9 cellular contexts compared by ENCODE assay signal in genomic region chr18:21112140-21112473, GRCh38. TPM values are rescaled to one million over a fixed set of nuclear protein-coding genes. Genes with fewer than 3 reads are reported as not detected.
A peak's percentile ranks its signal among the peaks of the same experiment; 100 is the strongest.
DNase-seq lines count a peak whose midpoint lies in the region; ATAC-seq, FAIRE-seq and TF ChIP-seq lines count a peak whose summit lies in the region.
"Had no signal": no experiment of that assay in that cellular context is flagged by ENCODE, and none has a peak within 500 bp of the region (broad histone marks: within the 10 kb centered on the region; RNA-seq: fewer than 3 reads in every experiment).

No MANE protein-coding gene starts in this region.

- TF ChIP-seq EP300 in A549 (IDR thresholded peaks at IDR 0.05) (no peak), sigmoid colon (IDR thresholded peaks at IDR 0.05) (no peak)

- H3K9me3 Mint-ChIP-seq in activated T-cell treated with anti-CD3 and anti-CD28 coated beads, Interleukin-2, amount 50 U/mL, for 24 hours, result no peaks in the 10 kb centered on the region

- H3K4me3 Mint-ChIP-seq in activated T-cell treated with anti-CD3 and anti-CD28 coated beads, Interleukin-2, amount 50 U/mL, for 24 hours, result no peak overlapping the region

- peak overlapping the region; percentile 76 to 93 for H3K27ac ChIP-seq in A549
- peak overlapping the region; percentile 93 to 99 (median 96) for H3K27ac ChIP-seq in sigmoid colon

- TF ChIP-seq RAD21 in A549 (conservative IDR thresholded peaks at IDR 0.05 in 1 of 2, IDR thresholded peaks at IDR 0.05 in 1 of 2), result no peak

- peaks cover 8% of the 10 kb centered on the region for H3K4me1 Mint-ChIP-seq in activated T-cell treated with anti-CD3 and anti-CD28 coated beads, Interleukin-2, amount 50 U/mL, for 24 hours (ENCODE audit: low read depth)

- peak in 1 of 2 experiments; percentile 62; a peak in 4 of 6 replicates for ATAC-seq in A549
- ATAC-seq in HG03045 (IDR thresholded peaks at IDR 0.05; ENCODE audit: unreplicated experiment), result peak; percentile 33

- TF ChIP-seq CTCF in A549 (IDR thresholded peaks at IDR 0.05), result no peak
- no peak for TF ChIP-seq CTCF in sigmoid colon (IDR thresholded peaks at IDR 0.05)
- no peak for TF ChIP-seq CTCF in GM20000 (IDR thresholded peaks at IDR 0.05; ENCODE audit: extremely low read depth, missing control alignments)

- H3K4me1 ChIP-seq in A549 (peaks cover 24% of the 10 kb centered on the region), sigmoid colon (peaks cover 0 to 41% (median 30%) of the 10 kb centered on the region in 4 donors)

- WGBS in A549 (ENCODE audit: missing lambda C conversion rate), result 2% methylated on average over 14 of the region's 16 CpGs
- 0% methylated on average over 16 of the region's 16 CpGs for WGBS in sigmoid colon, 2 donors

- POLR2A ChIA-PET in A549 (lab: Yijun Ruan, JAX), result interaction anchor here (0.6 to 2.1 kb wide), 7 partner anchors 12 to 152 kb away, joined by 3 to 8 read pairs (median 4); no protein-coding TSS in a partner anchor

- H3K27ac Mint-ChIP-seq in activated T-cell treated with anti-CD3 and anti-CD28 coated beads, Interleukin-2, amount 50 U/mL, for 24 hours, result peak overlapping the region; percentile 92

- H3K27me3 Mint-ChIP-seq in activated T-cell treated with anti-CD3 and anti-CD28 coated beads, Interleukin-2, amount 50 U/mL, for 24 hours, result no peaks in the 10 kb centered on the region

- DNase-seq in A549 (ENCODE audit: low read depth in 1 of 2, low spot score in 1 of 2) (no peak), head of caudate nucleus (peak in 27 of 42 donors; percentile 39 to 75 (median 58)), sigmoid colon (no peak), HuH-7 (ENCODE audit: low spot score) (no peak), NCI-H2029 treated with DMSO at 0.1 percent for 48 hours (lab: John Stamatoyannopoulos, UW) (no peak), GM20000 (ENCODE audit: low spot score) (no peak)
- DNase-seq in activated T-cell treated with anti-CD3 and anti-CD28 coated beads, Interleukin-2, amount 50 U/mL, for 24 hours, result no peak

- CTCF ChIA-PET in A549 (lab: Yijun Ruan, JAX), result interaction anchor here (0.6 to 1.2 kb wide), 2 partner anchors 67 to 147 kb away, joined by 3 read pairs; no protein-coding TSS in a partner anchor

- no peaks in the 10 kb centered on the region for H3K27me3 ChIP-seq in sigmoid colon

- H3K9me3 ChIP-seq in A549 (no peaks in the 10 kb centered on the region), sigmoid colon (no peaks in the 10 kb centered on the region)

- H3K4me3 ChIP-seq in A549 (peak overlapping the region; percentile 55), sigmoid colon (peak overlapping the region; percentile 70 to 98 (median 86))

- intact Hi-C loops in head of caudate nucleus (cut with DNase I) (no loop called here), sigmoid colon (cut with DNase I) (loop anchor here (2.0 to 10.0 kb wide), 3 partner anchors 110 to 629 kb away; partner anchors contain the start of genes ESCO1 and MIB1)

- no peak for FAIRE-seq in A549 (lab: Jason Lieb, UNC)
- FAIRE-seq: islet of Langerhans had no signal

- TF ChIP-seq POLR2A in A549 (IDR thresholded peaks at IDR 0.05; ENCODE audit: low read length) (no peak), sigmoid colon (IDR thresholded peaks at IDR 0.05) (peak in 1 of 2 donors; percentile 47)

- H3K36me3 Mint-ChIP-seq in activated T-cell treated with anti-CD3 and anti-CD28 coated beads, Interleukin-2, amount 50 U/mL, for 24 hours (ENCODE audit: low read depth), result peaks cover 21% of the 10 kb centered on the region

- peak overlapping the region; percentile 81 for H3K4me2 ChIP-seq in A549

- no peaks in the 10 kb centered on the region for H3K36me3 ChIP-seq in sigmoid colon

TF ChIP-seq in A549, 52 proteins besides CTCF, POLR2A, EP300 and RAD21:
- no peak for TF ChIP-seq MAFK (IDR thresholded peaks at IDR 0.05; ENCODE audit: partially characterized antibody)
- peak; percentile 30; the same call in 1 of the 2 replicates for TF ChIP-seq PHF8 (IDR thresholded peaks at IDR 0.05; ENCODE audit: borderline replicate concordance, low read depth)
- no peak for TF ChIP-seq CHD4 (IDR thresholded peaks at IDR 0.05; ENCODE audit: borderline replicate concordance)
- TF ChIP-seq ATOH8 (CRISPR knock-in tag; IDR thresholded peaks at IDR 0.05; ENCODE audit: low read depth), result no peak
- TF ChIP-seq JUN (IDR thresholded peaks at IDR 0.05), result no peak; a peak in 1 of 5 replicates

RNA-seq across cellular contexts. Expression of gene ROCK1, which starts 0.5 kb away (rescaled TPM):
- 24.3 and 31.8 TPM in 2 replicates for polyA plus RNA-seq in A549 (2011; rRNA removed)
- polyA plus RNA-seq in A549 (2012; cell fraction: cytosol; rRNA removed), result 2.6 TPM in 2 replicates
- 4.6 and 5.1 TPM in 2 replicates for polyA plus RNA-seq in A549 (2012; cell fraction: nucleus; rRNA removed)
- 19.4 to 20.5 TPM (median 19.6 TPM) in 3 replicates for polyA plus RNA-seq in A549 (2017; fragmentation: RNase III; extraction: RNeasy Plus Mini Kit Qiagen cat#74134 plus additional on column Dnase treatment)
- polyA minus RNA-seq in A549 (2011; rRNA and poly(A)+ RNA removed), result 13.8 and 17.9 TPM in 2 replicates
- total RNA-seq in sigmoid colon, result 10 to 100 TPM; 55.8 to 86.7 (median 57.7) TPM
- 10 to 100 TPM in 1 of 3 donors, 1 to 10 TPM in 2; 7.8 to 18.2 (median 8.8) TPM for polyA plus RNA-seq in sigmoid colon

Comparison
In these comparisons a context has a peak if more than half of its experiments do, and no peak if none do; other contexts are left out.
1. DNase-seq: peak in head of caudate nucleus (27 of 42); none in A549 (0 of 2), activated T-cell treated with anti-CD3 and anti-CD28 coated beads, Interleukin-2, amount 50 U/mL, for 24 hours (single experiment), sigmoid colon (single experiment), HuH-7 (single experiment), NCI-H2029 treated with DMSO at 0.1 percent for 48 hours (single experiment) and GM20000 (single experiment).